Comparison of ENCODE assay signal across 8 cellular contexts in genomic region chr1:246214708-246215504, GRCh38.
DNase-seq lines count a peak whose midpoint lies in the region; ATAC-seq and TF ChIP-seq lines count a peak whose summit lies in the region.

No MANE protein-coding gene starts in this region.

- ATAC-seq in GM19043 (IDR thresholded peaks at IDR 0.05; ENCODE audit: low read depth, unreplicated experiment) (peak; percentile 96), HG03095 (IDR thresholded peaks at IDR 0.05; ENCODE audit: unreplicated experiment) (peak; percentile 87), sciatic nerve (peak; percentile 80)

- DNase-seq in AG09309 (ENCODE audit: low read depth) (peak; percentile 89), NCI-H526 treated with DMSO at 0.1 percent for 48 hours (lab: John Stamatoyannopoulos, UW) (peak; percentile 87), dermis microvascular lymphatic vessel endothelial cell (ENCODE audit: low read depth in 2 of 2) (peak; percentile 97 to 98), sciatic nerve (ENCODE audit: low spot score) (no peak), T-helper 1 cell (no peak)
- DNase-seq in central memory CD4-positive, alpha-beta T cell, result no peak

- no peak for TF ChIP-seq CTCF in AG09309 (IDR thresholded peaks at IDR 0.05; ENCODE audit: control insufficient read depth, insufficient read depth, low read depth, low read length, missing control alignments)

- no peak overlapping the region for H3K4me3 ChIP-seq in AG09309 (ENCODE audit: control insufficient read depth, low read depth, low read length)

- intact Hi-C loops in sciatic nerve (cut with DNase I), result no loop called here

Comparison
In these comparisons a context has a peak if more than half of its experiments do, and no peak if none do; other contexts are left out.
1. DNase-seq: peak in AG09309 (single experiment), NCI-H526 treated with DMSO at 0.1 percent for 48 hours (single experiment) and dermis microvascular lymphatic vessel endothelial cell (2 of 2); none in sciatic nerve (single experiment), T-helper 1 cell (0 of 5) and central memory CD4-positive, alpha-beta T cell (single experiment).
2. Peak in every context shown above with its lines, with median percentiles within 50 percentile points of each other: ATAC-seq.